32 cellular contexts compared by ENCODE assay signal in genomic region chr19:3351702-3352447, GRCh38.
"Had no signal": no experiment of that assay in that cellular context is flagged by ENCODE, and none has a peak within 500 bp of the region (broad histone marks: within the 10 kb centered on the region; RNA-seq: fewer than 3 reads in every experiment).

No MANE protein-coding gene starts in this region.

- H3K4me3 Mint-ChIP-seq: activated CD4-positive, alpha-beta memory T cell treated with anti-CD3 and anti-CD28 coated beads for 36 hours; activated CD4-positive, alpha-beta T cell treated with anti-CD3 and anti-CD28 coated beads for 36 hours; activated CD4-positive, alpha-beta T cell treated with anti-CD3 and anti-CD28 coated beads, Interleukin-2, amount 10 ng/mL, durations not matched to agents 24 days and 14 days; activated CD8-positive, alpha-beta memory T cell treated with anti-CD3 and anti-CD28 coated beads, Interleukin-2, amount 10 ng/mL, durations not matched to agents 7 days and 5 days; activated CD8-positive, alpha-beta T cell treated with anti-CD3 and anti-CD28 coated beads, Interleukin-2, amount 10 ng/mL, durations not matched to agents 7 days and 5 days; activated naive CD4-positive, alpha-beta T cell treated with anti-CD3 and anti-CD28 coated beads for 36 hours; activated naive CD4-positive, alpha-beta T cell treated with anti-CD3 and anti-CD28 coated beads, Interleukin-2, amount 50 U/mL, for 24 hours; activated naive CD8-positive, alpha-beta T cell treated with anti-CD3 and anti-CD28 coated beads, Interleukin-2, amount 10 ng/mL, durations not matched to agents 7 days and 5 days; activated T-helper 1 cell treated with anti-CD3 and anti-CD28 coated beads, Interleukin-12 subunit alpha, Interleukin-12 subunit beta, Interleukin-2, Interleukin-4 antibody, amounts not matched to agents 30 ng/mL and 10 ng/mL and 1 ng/mL, durations not matched to agents 14 hours and 24 hours and 36 hours had no signal

- H3K9me3 Mint-ChIP-seq: activated CD4-positive, alpha-beta T cell treated with anti-CD3 and anti-CD28 coated beads, Interleukin-2, amount 10 ng/mL, durations not matched to agents 24 days and 14 days; activated naive CD4-positive, alpha-beta T cell treated with anti-CD3 and anti-CD28 coated beads for 36 hours; activated naive CD4-positive, alpha-beta T cell treated with anti-CD3 and anti-CD28 coated beads, Interleukin-2, amount 50 U/mL, for 24 hours; activated naive CD8-positive, alpha-beta T cell treated with anti-CD3 and anti-CD28 coated beads, Interleukin-2, amount 10 ng/mL, durations not matched to agents 7 days and 5 days; activated T-helper 1 cell treated with anti-CD3 and anti-CD28 coated beads, Interleukin-12 subunit alpha, Interleukin-12 subunit beta, Interleukin-2, Interleukin-4 antibody, amounts not matched to agents 30 ng/mL and 10 ng/mL and 1 ng/mL, durations not matched to agents 14 hours and 24 hours and 36 hours; activated T-helper 2 cell treated with anti-CD3 and anti-CD28 coated beads, Interferon-gamma antibody, Interleukin-2, Interleukin-4, amounts not matched to agents 10 μg/mL and 5 μg/mL and 100 μg/mL, durations not matched to agents 14 hours and 24 hours and 36 hours had no signal

- H3K36me3 Mint-ChIP-seq: activated CD4-positive, alpha-beta memory T cell treated with anti-CD3 and anti-CD28 coated beads for 36 hours; activated CD8-positive, alpha-beta memory T cell treated with anti-CD3 and anti-CD28 coated beads, Interleukin-2, amount 10 ng/mL, durations not matched to agents 7 days and 5 days; activated naive CD8-positive, alpha-beta T cell treated with anti-CD3 and anti-CD28 coated beads, Interleukin-2, amount 10 ng/mL, durations not matched to agents 7 days and 5 days had no signal

- H3K4me1 Mint-ChIP-seq: activated CD4-positive, alpha-beta T cell treated with anti-CD3 and anti-CD28 coated beads, Interleukin-2, amount 10 ng/mL, durations not matched to agents 24 days and 14 days; activated CD8-positive, alpha-beta memory T cell treated with anti-CD3 and anti-CD28 coated beads, Interleukin-2, amount 10 ng/mL, durations not matched to agents 7 days and 5 days; activated naive CD4-positive, alpha-beta T cell treated with anti-CD3 and anti-CD28 coated beads, Interleukin-2, amount 50 U/mL, for 24 hours; activated naive CD8-positive, alpha-beta T cell treated with anti-CD3 and anti-CD28 coated beads, Interleukin-2, amount 10 ng/mL, durations not matched to agents 7 days and 5 days had no signal

- DNase-seq: activated CD4-positive, alpha-beta memory T cell treated with anti-CD3 and anti-CD28 coated beads for 36 hours; activated CD4-positive, alpha-beta T cell treated with anti-CD3 and anti-CD28 coated beads for 36 hours; activated CD4-positive, alpha-beta T cell treated with anti-CD3 and anti-CD28 coated beads, Interleukin-2, amount 10 ng/mL, durations not matched to agents 24 days and 14 days; activated CD4-positive, CD25-positive, alpha-beta regulatory T cell; activated CD4-positive, CD25-positive, alpha-beta regulatory T cell treated with anti-CD3 and anti-CD28 coated beads, Interleukin-2, amount 50 U/mL, for 72 hours; activated CD8-positive, alpha-beta memory T cell treated with anti-CD3 and anti-CD28 coated beads, Interleukin-2, amount 10 ng/mL, durations not matched to agents 7 days and 5 days; activated CD8-positive, alpha-beta memory T cell treated with anti-CD3 and anti-CD28 coated beads, Interleukin-2, amount 50 U/mL, for 4 hours; activated CD8-positive, alpha-beta T cell treated with anti-CD3 and anti-CD28 coated beads, Interleukin-2, amount 10 ng/mL, durations not matched to agents 7 days and 5 days; activated effector memory CD4-positive, alpha-beta T cell treated with anti-CD3 and anti-CD28 coated beads, Interleukin-2, amount 50 U/mL, for 16 hours; activated naive CD4-positive, alpha-beta T cell treated with anti-CD3 and anti-CD28 coated beads for 36 hours; activated naive CD8-positive, alpha-beta T cell treated with anti-CD3 and anti-CD28 coated beads, Interleukin-2, amount 10 ng/mL, durations not matched to agents 7 days and 5 days; activated T-cell treated with anti-CD3 and anti-CD28 coated beads, Interleukin-2, amount 50 U/mL, for 1 hour; activated T-cell treated with anti-CD3 and anti-CD28 coated beads, Interleukin-2, amount 50 U/mL, for 48 hours; amniotic stem cell; anterior cingulate cortex; brain microvascular endothelial cell; caudate nucleus; effector CD8-positive, alpha-beta T cell; foreskin fibroblast; gastrocnemius medialis; glutamatergic neuron; T-helper 2 cell had no signal

- H3K36me3 ChIP-seq: brain microvascular endothelial cell, gastrocnemius medialis, heart left ventricle had no signal

- H3K27ac Mint-ChIP-seq: activated CD4-positive, alpha-beta memory T cell treated with anti-CD3 and anti-CD28 coated beads for 36 hours; activated CD4-positive, alpha-beta T cell treated with anti-CD3 and anti-CD28 coated beads for 36 hours; activated CD4-positive, alpha-beta T cell treated with anti-CD3 and anti-CD28 coated beads, Interleukin-2, amount 10 ng/mL, durations not matched to agents 24 days and 14 days; activated CD8-positive, alpha-beta memory T cell treated with anti-CD3 and anti-CD28 coated beads, Interleukin-2, amount 10 ng/mL, durations not matched to agents 7 days and 5 days; activated CD8-positive, alpha-beta T cell treated with anti-CD3 and anti-CD28 coated beads, Interleukin-2, amount 10 ng/mL, durations not matched to agents 7 days and 5 days; activated naive CD4-positive, alpha-beta T cell treated with anti-CD3 and anti-CD28 coated beads for 36 hours; activated naive CD4-positive, alpha-beta T cell treated with anti-CD3 and anti-CD28 coated beads, Interleukin-2, amount 50 U/mL, for 24 hours; activated naive CD8-positive, alpha-beta T cell treated with anti-CD3 and anti-CD28 coated beads, Interleukin-2, amount 10 ng/mL, durations not matched to agents 7 days and 5 days; activated T-helper 1 cell treated with anti-CD3 and anti-CD28 coated beads, Interleukin-12 subunit alpha, Interleukin-12 subunit beta, Interleukin-2, Interleukin-4 antibody, amounts not matched to agents 30 ng/mL and 10 ng/mL and 1 ng/mL, durations not matched to agents 14 hours and 24 hours and 36 hours; activated T-helper 2 cell treated with anti-CD3 and anti-CD28 coated beads, Interferon-gamma antibody, Interleukin-2, Interleukin-4, amounts not matched to agents 10 μg/mL and 5 μg/mL and 100 μg/mL, durations not matched to agents 14 hours and 24 hours and 36 hours had no signal

- H3K27me3 ChIP-seq: brain microvascular endothelial cell, gastrocnemius medialis, heart left ventricle had no signal

- H3K9me3 ChIP-seq: gastrocnemius medialis had no signal

- H3K27ac ChIP-seq: brain microvascular endothelial cell, epithelial cell of prostate, gastrocnemius medialis, heart left ventricle had no signal

- H3K4me3 ChIP-seq: gastrocnemius medialis, heart left ventricle had no signal

- ATAC-seq: activated CD4-positive, alpha-beta T cell treated with anti-CD3 and anti-CD28 coated beads for 36 hours; activated CD8-positive, alpha-beta memory T cell treated with anti-CD3 and anti-CD28 coated beads, Interleukin-2, amount 10 ng/mL, durations not matched to agents 7 days and 5 days; activated CD8-positive, alpha-beta T cell treated with anti-CD3 and anti-CD28 coated beads, Interleukin-2, amount 10 ng/mL, durations not matched to agents 7 days and 5 days; gastrocnemius medialis; heart left ventricle had no signal

- H3K27me3 Mint-ChIP-seq: activated CD4-positive, alpha-beta memory T cell treated with anti-CD3 and anti-CD28 coated beads for 36 hours; activated CD4-positive, alpha-beta T cell treated with anti-CD3 and anti-CD28 coated beads for 36 hours; activated naive CD4-positive, alpha-beta T cell treated with anti-CD3 and anti-CD28 coated beads, Interleukin-2, amount 50 U/mL, for 24 hours had no signal

- FAIRE-seq: astrocyte, bronchial epithelial cell, colon, endometrium, endothelial cell of umbilical vein had no signal
